Comparison of ENCODE assay signal across 12 cellular contexts in the genomic region with DNA sequence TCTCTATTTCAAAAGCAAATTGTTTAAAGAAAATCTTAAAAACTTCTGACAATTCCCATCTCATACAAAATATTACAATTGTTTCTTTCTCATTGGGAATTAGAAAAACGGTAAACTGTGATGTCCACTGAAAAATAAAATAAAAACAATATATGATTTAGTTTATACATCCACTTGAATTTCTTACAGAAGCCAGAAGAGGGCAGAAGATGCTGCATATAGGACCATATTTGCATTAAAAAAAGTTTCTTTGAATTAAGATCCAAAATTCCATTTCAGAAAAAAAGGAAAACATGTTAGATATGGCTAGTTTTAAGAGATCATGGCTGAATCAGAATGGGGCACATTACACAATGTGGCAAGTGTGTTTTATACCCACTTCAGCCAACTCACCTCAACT. TPM values are rescaled to one million over a fixed set of nuclear protein-coding genes. Genes with fewer than 3 reads are reported as not detected.
A peak's percentile ranks its signal among the peaks of the same experiment; 100 is the strongest.
DNase-seq lines count a peak whose midpoint lies in the region; ATAC-seq and TF ChIP-seq lines count a peak whose summit lies in the region.
"Had no signal": no experiment of that assay in that cellular context is flagged by ENCODE, and none has a peak within 500 bp of the region (broad histone marks: within the 10 kb centered on the region; RNA-seq: fewer than 3 reads in every experiment).

No MANE protein-coding gene starts in this region.

- H3K4me1 ChIP-seq in heart right ventricle, result no peaks in the 10 kb centered on the region

- H3K27ac ChIP-seq in heart right ventricle, result no peak overlapping the region

- intact Hi-C loops in heart right ventricle (cut with DNase I), result loop anchor here in 1 of 10 donors (10.0 kb wide), 1 partner anchor 1786 kb away; no protein-coding TSS in a partner anchor
- intact Hi-C loops in left cardiac atrium (cut with DNase I), result no loop called here

- DNase-seq in heart right ventricle, result no peak
- no peak for DNase-seq in left cardiac atrium
- peak; percentile 36 for DNase-seq in OCI-M1 (lab: John Stamatoyannopoulos, UW)
- peak; percentile 8 for DNase-seq in fibroblast of mammary gland (ENCODE audit: low read depth)
- DNase-seq in GOT3 (lab: John Stamatoyannopoulos, UW), result no peak
- no peak for DNase-seq in NCI-H526 treated with DMSO at 0.1 percent for 48 hours (lab: John Stamatoyannopoulos, UW)
- DNase-seq: activated CD4-positive, CD25-positive, alpha-beta regulatory T cell treated with anti-CD3 and anti-CD28 coated beads, Interleukin-2, amount 50 U/mL, for 72 hours; naive B cell; NCI-H1694 treated with DMSO at 0.1 percent for 48 hours; stimulated activated naive B cell treated with anti-CD40 and anti-IgM and Interleukin-4, amounts not matched to agents 10 μg/mL and 1 μg/mL and 100 μg/mL, for 72 hours had no signal

- TF ChIP-seq CTCF in heart right ventricle (IDR thresholded peaks at IDR 0.05), result peak in 5 of 9 donors; percentile 8 to 35 (median 18)
- peak; percentile 34 for TF ChIP-seq CTCF in fibroblast of mammary gland (conservative IDR thresholded peaks at IDR 0.05; ENCODE audit: control insufficient read depth, insufficient read depth, low read depth, low read length)

- H3K27me3 ChIP-seq in heart right ventricle, result peaks cover 0 to 17% (median 0%) of the 10 kb centered on the region in 7 donors

- no peaks in the 10 kb centered on the region for H3K36me3 ChIP-seq in heart right ventricle

- H3K9me3 ChIP-seq in heart right ventricle, result no peaks in the 10 kb centered on the region

- 2 to 3% methylated on average over 1 of the region's 1 CpG for WGBS in heart right ventricle, 2 donors

- H3K4me3 ChIP-seq in heart right ventricle (no peak overlapping the region), fibroblast of mammary gland (ENCODE audit: control insufficient read depth, low read depth, low read length) (no peak overlapping the region)

- no peak for ATAC-seq in heart right ventricle
- no peak for ATAC-seq in left cardiac atrium
- no peak for ATAC-seq in HG02970 (IDR thresholded peaks at IDR 0.05; ENCODE audit: low FRiP score, unreplicated experiment)
- no peak for ATAC-seq in GM18858 (IDR thresholded peaks at IDR 0.05; ENCODE audit: unreplicated experiment)
- ATAC-seq: stimulated activated naive B cell treated with anti-CD40 and anti-IgM and Interleukin-4, amounts not matched to agents 10 μg/mL and 1 μg/mL and 100 μg/mL, for 72 hours had no signal

RNA-seq across cellular contexts. Expression of a gene that starts 39.3 kb away (rescaled TPM):
- total RNA-seq in heart right ventricle, result under 1 TPM; 0.15 to 0.93 (median 0.40) TPM
- under 1 TPM; 0.26 to 0.80 TPM for polyA plus RNA-seq in heart right ventricle
- total RNA-seq in left cardiac atrium, result 1 to 10 TPM; 1.3 to 1.6 TPM

Comparison
In these comparisons a context has a peak if more than half of its experiments do, and no peak if none do; other contexts are left out.
1. DNase-seq: peak in OCI-M1 (single experiment) and fibroblast of mammary gland (single experiment); none in heart right ventricle (0 of 2), left cardiac atrium (single experiment), GOT3 (single experiment) and NCI-H526 treated with DMSO at 0.1 percent for 48 hours (single experiment).